26 cellular contexts compared by ENCODE assay signal in the genomic region with DNA sequence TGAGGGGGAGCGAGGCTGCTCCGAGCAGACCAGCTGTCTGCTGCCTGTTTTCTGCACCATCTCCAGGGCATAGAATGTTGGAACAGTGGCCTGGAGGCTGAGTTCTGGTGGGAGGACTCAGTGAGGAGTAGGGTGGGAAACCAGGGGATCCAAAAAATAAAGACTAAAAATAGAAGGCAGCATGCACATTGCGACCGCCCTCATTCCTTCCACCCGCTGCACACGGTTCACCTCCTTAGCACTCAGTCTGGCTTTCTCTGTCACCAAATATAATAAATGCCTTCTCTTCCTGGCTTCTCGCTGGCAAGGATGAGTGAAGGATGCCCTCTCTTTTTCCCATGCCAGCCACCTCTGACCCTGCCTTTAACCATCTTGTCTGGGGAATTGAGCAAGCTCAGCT. TPM values are rescaled to one million over a fixed set of nuclear protein-coding genes. Genes with fewer than 3 reads are reported as not detected.
"Had no signal": no experiment of that assay in that cellular context is flagged by ENCODE, and none has a peak within 500 bp of the region (broad histone marks: within the 10 kb centered on the region; RNA-seq: fewer than 3 reads in every experiment).

No MANE protein-coding gene starts in this region.

- H3K9ac ChIP-seq: KMS-11 had no signal

- H3K27ac ChIP-seq: brain microvascular endothelial cell, KMS-11, VCaP had no signal

- H3K36me3 ChIP-seq: brain microvascular endothelial cell had no signal

- DNase-seq: activated B cell treated with CpG ODN at 0.5 μM for 24 hours; activated CD4-positive, alpha-beta memory T cell treated with anti-CD3 and anti-CD28 coated beads for 36 hours; activated CD4-positive, alpha-beta T cell treated with anti-CD3 and anti-CD28 coated beads for 4 hours; activated CD4-positive, alpha-beta T cell treated with anti-CD3 and anti-CD28 coated beads, Interleukin-2, amount 50 U/mL, for 1 hour; activated CD4-positive, CD25-positive, alpha-beta regulatory T cell treated with anti-CD3 and anti-CD28 coated beads, Interleukin-2, amount 50 U/mL, for 72 hours; activated CD8-positive, alpha-beta memory T cell treated with anti-CD3 and anti-CD28 coated beads, Interleukin-2, amount 50 U/mL, for 4 hours; activated naive CD4-positive, alpha-beta T cell treated with anti-CD3 and anti-CD28 coated beads, Interleukin-2, amount 10 ng/mL, durations not matched to agents 7 days and 5 days; activated naive CD8-positive, alpha-beta T cell treated with anti-CD3 and anti-CD28 coated beads, Interleukin-2, amount 50 U/mL, for 24 hours; activated T-cell treated with anti-CD3 and anti-CD28 coated beads for 4 hours; activated T-cell treated with anti-CD3 and anti-CD28 coated beads, Interleukin-2, amount 50 U/mL, for 4 hours; aorta; brain microvascular endothelial cell; NCI-H1092 treated with DMSO at 0.1 percent for 48 hours; NCI-H1417; NCI-H146; NCI-H2029; NCI-H345; NCI-H524 treated with DMSO at 0.1 percent for 48 hours; SIG-M5; SW 1271; T-helper 1 cell; T-helper 2 cell; T-helper 9 cell had no signal

RNA-seq across cellular contexts. Expression of gene TMEM132B, which starts 25.3 kb away (rescaled TPM):
- total RNA-seq: activated B cell treated with CpG ODN at 0.5 μM for 24 hours; activated CD4-positive, alpha-beta memory T cell treated with anti-CD3 and anti-CD28 coated beads for 36 hours; activated T-helper 1 cell treated with anti-CD3 and anti-CD28 coated beads, Interleukin-12 subunit alpha, Interleukin-12 subunit beta, Interleukin-2, Interleukin-4 antibody, amounts not matched to agents 30 ng/mL and 10 ng/mL and 1 ng/mL, durations not matched to agents 14 hours and 24 hours and 36 hours had no signal
